1 cellular context compared by ENCODE assay signal in the genomic region with DNA sequence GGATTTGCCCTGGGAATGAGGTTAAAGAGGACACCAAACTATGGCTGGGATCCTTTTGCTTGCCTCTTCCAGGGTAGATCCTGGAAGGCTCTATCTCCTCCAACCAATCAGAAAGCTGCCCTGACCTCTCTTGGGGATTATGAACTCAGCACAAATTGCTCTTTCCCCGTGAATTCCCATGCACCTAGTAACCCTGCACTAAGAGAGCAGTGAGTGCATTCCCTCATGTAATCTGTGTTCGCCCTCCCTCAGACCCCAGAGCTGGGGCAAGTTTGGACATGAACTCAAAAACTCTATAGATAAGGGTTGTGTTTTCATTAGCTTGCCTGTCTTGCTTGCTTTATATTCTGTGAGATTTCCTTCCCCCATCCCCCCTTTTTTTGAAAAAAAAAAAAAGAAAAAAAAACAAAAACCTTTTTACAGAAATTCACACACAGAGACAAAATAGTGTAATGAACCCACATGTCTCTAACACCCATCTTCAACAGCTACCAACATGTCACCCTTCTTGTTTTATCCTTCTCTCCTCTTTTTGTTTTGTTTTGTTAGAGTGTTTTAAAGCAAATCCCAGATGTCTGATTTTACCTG.
TF ChIP-seq lines count a peak whose summit lies in the region.

No MANE protein-coding gene starts in this region.

TF ChIP-seq in H1, 55 proteins besides CTCF, POLR2A, EP300 and RAD21:
- no peak for TF ChIP-seq ASH2L (IDR thresholded peaks at IDR 0.05; ENCODE audit: low read length)
- no peak for TF ChIP-seq POLR2AphosphoS5 (IDR thresholded peaks at IDR 0.05; ENCODE audit: low read depth, low read length)
- no peak for TF ChIP-seq KDM5A (IDR thresholded peaks at IDR 0.05; ENCODE audit: low read length)
- no peak for TF ChIP-seq TAF7 (optimal IDR thresholded peaks at IDR 0.05; ENCODE audit: borderline replicate concordance, low read depth, low read length)
